ENCODE assay signal across 8 cellular contexts in the genomic region with DNA sequence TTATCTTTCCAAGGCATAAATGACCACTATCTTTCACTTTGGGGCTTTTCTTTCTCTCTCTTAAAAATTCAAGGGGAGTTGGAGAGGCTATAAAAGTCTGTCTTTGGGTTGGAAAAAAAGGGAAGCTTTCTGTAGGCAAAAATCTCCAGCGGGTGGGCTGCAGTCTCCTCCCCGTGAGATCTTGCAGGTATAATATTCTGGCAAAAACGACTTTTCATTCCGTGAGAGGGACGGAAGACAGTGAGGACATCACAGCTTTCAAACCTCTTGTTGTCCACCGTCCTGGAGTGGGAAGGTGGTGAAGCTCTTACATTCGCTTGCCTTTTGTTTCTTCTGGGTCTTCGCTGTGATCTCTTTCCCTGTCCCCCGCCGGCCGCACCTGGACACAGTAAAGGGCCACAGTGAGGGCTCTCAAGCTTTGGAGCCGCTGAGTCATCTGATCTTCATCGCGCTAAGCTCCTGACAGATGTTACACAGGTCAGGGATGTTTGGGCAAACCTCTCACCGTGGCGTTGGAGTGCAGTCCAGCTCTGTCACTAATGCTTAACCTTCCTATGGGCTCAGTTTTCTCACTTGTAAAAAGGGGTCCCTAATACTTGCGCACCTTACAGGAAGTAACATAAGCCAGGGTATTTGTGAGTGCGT.
A peak's percentile ranks its signal among the peaks of the same experiment; 100 is the strongest.
DNase-seq lines count a peak whose midpoint lies in the region; ATAC-seq, FAIRE-seq and TF ChIP-seq lines count a peak whose summit lies in the region.

No MANE protein-coding gene starts in this region.

- POLR2A ChIA-PET in CD4-positive, alpha-beta memory T cell (lab: Charles Lee; ENCODE audit: partially characterized antibody), result interaction anchor here (0.6 to 2.9 kb wide), 10 partner anchors 9 to 451 kb away, joined by 3 to 25 read pairs (median 4); a partner anchor contains a TSS
- POLR2A ChIA-PET in HEK293T (lab: Yijun Ruan, JAX), result no interaction called here

- H3K9me3 Mint-ChIP-seq in CD4-positive, alpha-beta memory T cell, result peaks cover 0 to 3% (median under 1%) of the 10 kb centered on the region in 8 donors
- H3K9me3 Mint-ChIP-seq in endothelial cell (ENCODE audit: unreplicated experiment) (no peaks in the 10 kb centered on the region), nephron progenitor cell (no peaks in the 10 kb centered on the region)

- H3K36me3 Mint-ChIP-seq in CD4-positive, alpha-beta memory T cell, result peaks cover 6 to 8% of the 10 kb centered on the region in 2 donors
- no peaks in the 10 kb centered on the region for H3K36me3 Mint-ChIP-seq in endothelial cell (ENCODE audit: low read depth, unreplicated experiment)
- no peaks in the 10 kb centered on the region for H3K36me3 Mint-ChIP-seq in nephron progenitor cell (ENCODE audit: low read depth)

- H3K4me1 Mint-ChIP-seq in CD4-positive, alpha-beta memory T cell, result peaks cover 15 to 24% (median 18%) of the 10 kb centered on the region in 4 donors
- H3K4me1 Mint-ChIP-seq in endothelial cell (ENCODE audit: unreplicated experiment) (peaks cover 28% of the 10 kb centered on the region), nephron progenitor cell (peaks cover 7% of the 10 kb centered on the region)

- no peaks in the 10 kb centered on the region for H3K27me3 ChIP-seq in CD4-positive, alpha-beta memory T cell (ENCODE audit: insufficient read depth, low read length)

- no peak for DNase-seq in CD4-positive, alpha-beta memory T cell
- DNase-seq in NCI-H510A (lab: John Stamatoyannopoulos, UW) (peak; percentile 32), endothelial cell (ENCODE audit: low spot score) (no peak), nephron progenitor cell (peak; percentile 5), HEK293T (ENCODE audit: extremely low spot score) (no peak), GM12892 (ENCODE audit: insufficient read length) (no peak)
- DNase-seq in effector CD4-positive, alpha-beta T cell, result no peak

- TF ChIP-seq CTCF in endothelial cell (IDR thresholded peaks at IDR 0.05; ENCODE audit: unreplicated experiment), result no peak
- TF ChIP-seq CTCF in nephron progenitor cell (IDR thresholded peaks at IDR 0.05), result no peak

- H3K4me1 ChIP-seq in CD4-positive, alpha-beta memory T cell (ENCODE audit: insufficient read depth, low read length), result peaks cover 16% of the 10 kb centered on the region

- CTCF ChIA-PET in CD4-positive, alpha-beta memory T cell (lab: Charles Lee; ENCODE audit: partially characterized antibody), result interaction anchor here (0.7 to 1.9 kb wide), 6 partner anchors 9 to 628 kb away, joined by 3 to 8 read pairs (median 4); a partner anchor contains a TSS
- CTCF ChIA-PET in HEK293T (lab: Yijun Ruan, JAX), result no interaction called here

- peak overlapping the region in 1 of 2 donors; percentile 78 for H3K4me3 ChIP-seq in CD4-positive, alpha-beta memory T cell (ENCODE audit: low read length in 2 of 2)

- no peak overlapping the region for H3K27ac ChIP-seq in CD4-positive, alpha-beta memory T cell (ENCODE audit: low read depth, low read length)

- no peaks in the 10 kb centered on the region for H3K36me3 ChIP-seq in CD4-positive, alpha-beta memory T cell (ENCODE audit: insufficient read depth, low read length)

- intact Hi-C loops in CD4-positive, alpha-beta memory T cell (cut with micrococcal nuclease), result loop anchor here (1.0 to 5.0 kb wide), 4 partner anchors 196 to 551 kb away; a partner anchor contains a TSS

- no peaks in the 10 kb centered on the region for H3K27me3 Mint-ChIP-seq in CD4-positive, alpha-beta memory T cell
- peaks cover 1% of the 10 kb centered on the region for H3K27me3 Mint-ChIP-seq in endothelial cell (ENCODE audit: unreplicated experiment)
- peaks cover 37% of the 10 kb centered on the region for H3K27me3 Mint-ChIP-seq in nephron progenitor cell (ENCODE audit: low read depth, poor library complexity)

- no peak for FAIRE-seq in GM12892 (lab: Jason Lieb, UNC)

- TF ChIP-seq POLR2A in GM12892 (IDR thresholded peaks at IDR 0.05; ENCODE audit: low read depth, low read length), result no peak

- peak overlapping the region in 6 of 7 donors; percentile 9 to 87 (median 64) for H3K27ac Mint-ChIP-seq in CD4-positive, alpha-beta memory T cell
- H3K27ac Mint-ChIP-seq in endothelial cell (ENCODE audit: unreplicated experiment) (no peak overlapping the region), nephron progenitor cell (no peak overlapping the region)

- peak overlapping the region; percentile 55 to 88 (median 80) for H3K4me3 Mint-ChIP-seq in CD4-positive, alpha-beta memory T cell
- H3K4me3 Mint-ChIP-seq in endothelial cell (ENCODE audit: unreplicated experiment), result peak overlapping the region; percentile 29
- H3K4me3 Mint-ChIP-seq in nephron progenitor cell, result peak overlapping the region; percentile 72

- no peaks in the 10 kb centered on the region for H3K9me3 ChIP-seq in CD4-positive, alpha-beta memory T cell (ENCODE audit: control insufficient read depth in 1 of 2, low read length in 2 of 2)

- no peak for ATAC-seq in HG03045 (IDR thresholded peaks at IDR 0.05; ENCODE audit: unreplicated experiment)

TF ChIP-seq in HEK293T, 16 proteins besides CTCF, POLR2A, EP300 and RAD21:
- TF ChIP-seq BHLHE40 (IDR thresholded peaks at IDR 0.05; ENCODE audit: borderline replicate concordance), result no peak
TF ChIP-seq in HEK293T: peak in this region for 0.

Comparison
In these comparisons a context has a peak if more than half of its experiments do, and no peak if none do; other contexts are left out.
1. DNase-seq: peak in NCI-H510A (single experiment) and nephron progenitor cell (single experiment); none in CD4-positive, alpha-beta memory T cell (0 of 5), endothelial cell (single experiment), HEK293T (single experiment), GM12892 (single experiment) and effector CD4-positive, alpha-beta T cell (single experiment).
2. H3K27ac Mint-ChIP-seq: peak in CD4-positive, alpha-beta memory T cell (6 of 7); none in endothelial cell (single experiment) and nephron progenitor cell (single experiment).
3. H3K4me3 Mint-ChIP-seq: peak in every context shown above with its lines; median percentile 80 in CD4-positive, alpha-beta memory T cell; 72 in nephron progenitor cell; 29 in endothelial cell.